ENCODE assay signal across 13 cellular contexts in genomic region chr1:7120863-7121621, GRCh38.
DNase-seq lines count a peak whose midpoint lies in the region; ATAC-seq, FAIRE-seq and TF ChIP-seq lines count a peak whose summit lies in the region.
"Had no signal": no experiment of that assay in that cellular context is flagged by ENCODE, and none has a peak within 500 bp of the region (broad histone marks: within the 10 kb centered on the region; RNA-seq: fewer than 3 reads in every experiment).

No MANE protein-coding gene starts in this region.

- TF ChIP-seq EP300 in H1 (IDR thresholded peaks at IDR 0.05; ENCODE audit: borderline replicate concordance in 1 of 2, low read depth in 2 of 2, low read length in 2 of 2), result no peak

- no peak overlapping the region for H3K4me3 ChIP-seq in H1 (ENCODE audit: extremely low read depth in 1 of 4, insufficient read depth in 2 of 4, low read depth in 3 of 4, low read length in 4 of 4)
- no peak overlapping the region for H3K4me3 ChIP-seq in thyroid gland (replicated peaks in 1 of 3)
- H3K4me3 ChIP-seq: ascending aorta, lower lobe of right lung, vagina had no signal

- intact Hi-C loops in Right ventricle myocardium inferior (cut with DNase I) (no loop called here), left cardiac atrium (cut with DNase I) (no loop called here), thyroid gland (cut with DNase I) (no loop called here)

- WGBS in H1 (ENCODE audit: extremely low coverage in 1 of 2, insufficient coverage in 1 of 2, insufficient read length in 1 of 2, insufficient replicate concordance in 2 of 2, low coverage in 1 of 2, low lambda C conversion rate in 2 of 2, missing lambda C conversion rate in 1 of 2), 2 experiments, result 90% methylated on average over 6 of the region's 6 CpGs; no CpG with 5 or more reads in 1 of the 2 experiments
- 77 to 83% methylated on average over 6 of the region's 6 CpGs for WGBS in thyroid gland, 2 donors

- peak; percentile 45 for FAIRE-seq in H1 (lab: Jason Lieb, UNC)

- no peak overlapping the region for H3K27ac Mint-ChIP-seq in natural killer cell treated with Interleukin-12 subunit alpha and Interleukin-12 subunit beta and Interleukin-15 and Interleukin-18, amount 100 ng/mL, for 72 hours
- H3K27ac Mint-ChIP-seq: activated T-cell treated with anti-CD3 and anti-CD28 coated beads, Interleukin-2, amount 50 U/mL, for 72 hours had no signal

- H3K27me3 ChIP-seq in H1 (replicated peaks in 1 of 4; ENCODE audit: control insufficient read depth in 3 of 4, extremely low read depth in 1 of 4, insufficient read depth in 3 of 4, low read length in 3 of 4) (no peaks in the 10 kb centered on the region), thyroid gland (no peaks in the 10 kb centered on the region)
- H3K27me3 ChIP-seq: ascending aorta, vagina had no signal

- ATAC-seq in Right ventricle myocardium inferior (peak; percentile 11), left cardiac atrium (no peak), HG02759 (IDR thresholded peaks at IDR 0.05; ENCODE audit: unreplicated experiment) (no peak), HG03565 (IDR thresholded peaks at IDR 0.05; ENCODE audit: unreplicated experiment) (no peak)
- ATAC-seq in natural killer cell treated with Interleukin-12 subunit alpha and Interleukin-12 subunit beta and Interleukin-15 and Interleukin-18, amount 100 ng/mL, for 72 hours, result no peak
- ATAC-seq: activated T-cell treated with anti-CD3 and anti-CD28 coated beads, Interleukin-2, amount 50 U/mL, for 72 hours; lower lobe of right lung had no signal

- CTCF ChIA-PET in H1 (lab: Charles Lee; ENCODE audit: partially characterized antibody), result interaction anchor here (0.5 to 3.6 kb wide), 26 partner anchors 10 to 548 kb away, joined by 3 to 26 read pairs (median 4); no protein-coding TSS in a partner anchor

- no peak overlapping the region for H4K91ac ChIP-seq in H1 (replicated peaks; ENCODE audit: insufficient read length, low read length)

- no peaks in the 10 kb centered on the region for H3K23me2 ChIP-seq in H1 (ENCODE audit: low read depth, low read length)

- no peak overlapping the region for H3K56ac ChIP-seq in H1 (replicated peaks; ENCODE audit: insufficient read length, low read depth, low read length)

- no peak overlapping the region for H3K23ac ChIP-seq in H1 (ENCODE audit: insufficient read length)

- H3K4me1 Mint-ChIP-seq in natural killer cell treated with Interleukin-12 subunit alpha and Interleukin-12 subunit beta and Interleukin-15 and Interleukin-18, amount 100 ng/mL, for 72 hours (ENCODE audit: low read depth in 2 of 2), result no peaks in the 10 kb centered on the region

- H3K4me1 ChIP-seq in H1 (replicated peaks in 1 of 4; ENCODE audit: control insufficient read depth in 3 of 4, insufficient read depth in 4 of 4, low read length in 3 of 4) (peaks cover 0 to 4% (median 3%) of the 10 kb centered on the region in 4 experiments; a peak in 5 of 7 replicates), thyroid gland (peaks cover 9% of the 10 kb centered on the region in 2 donors)
- H3K4me1 ChIP-seq: lower lobe of right lung, vagina had no signal

- no peak overlapping the region for H3K18ac ChIP-seq in H1 (ENCODE audit: extremely low read depth, low read length)

- no peaks in the 10 kb centered on the region for H3K36me3 ChIP-seq in H1 (ENCODE audit: control insufficient read depth in 2 of 4, insufficient read depth in 4 of 4, low read length in 3 of 4)
- no peaks in the 10 kb centered on the region for H3K36me3 ChIP-seq in thyroid gland
- H3K36me3 ChIP-seq: ascending aorta, lower lobe of right lung, vagina had no signal

- no peak overlapping the region for H4K8ac ChIP-seq in H1 (ENCODE audit: extremely low read depth, insufficient read depth, low read length)

- no peak overlapping the region for H3K4me3 Mint-ChIP-seq in natural killer cell treated with Interleukin-12 subunit alpha and Interleukin-12 subunit beta and Interleukin-15 and Interleukin-18, amount 100 ng/mL, for 72 hours
- H3K4me3 Mint-ChIP-seq: activated T-cell treated with anti-CD3 and anti-CD28 coated beads, Interleukin-2, amount 50 U/mL, for 72 hours had no signal

- H2BK120ac ChIP-seq in H1 (replicated peaks; ENCODE audit: low read depth, low read length), result no peak overlapping the region

- no peak overlapping the region for H3K4me2 ChIP-seq in H1 (ENCODE audit: insufficient read depth in 1 of 2, low read depth in 2 of 2, low read length in 2 of 2)

- DNase-seq in Right ventricle myocardium inferior (ENCODE audit: missing footprints) (no peak), left cardiac atrium (no peak), MV-4-11 (lab: John Stamatoyannopoulos, UW) (peak; percentile 72), H1 (ENCODE audit: low read depth in 1 of 2, low spot score in 2 of 2) (no peak), thyroid gland (peak; percentile 19 to 24)
- no peak for DNase-seq in natural killer cell treated with Interleukin-12 subunit alpha and Interleukin-12 subunit beta and Interleukin-15 and Interleukin-18, amount 100 ng/mL, for 72 hours (ENCODE audit: low spot score)
- DNase-seq: activated T-cell treated with anti-CD3 and anti-CD28 coated beads, Interleukin-2, amount 50 U/mL, for 72 hours; lower lobe of right lung; NCI-H510A treated with DMSO at 0.1 percent for 48 hours had no signal

- H3K9ac ChIP-seq in H1 (replicated peaks in 1 of 4; ENCODE audit: extremely low read depth in 1 of 4, low read depth in 3 of 4, low read length in 3 of 4), result no peak overlapping the region

- H2BK15ac ChIP-seq in H1 (ENCODE audit: low read length), result no peak overlapping the region

- POLR2A ChIA-PET in H1 (lab: Charles Lee; ENCODE audit: partially characterized antibody), result no interaction called here

- H3K27ac ChIP-seq in H1 (ENCODE audit: low read depth, low read length) (no peak overlapping the region), thyroid gland (no peak overlapping the region)
- H3K27ac ChIP-seq: ascending aorta, lower lobe of right lung, vagina had no signal

- TF ChIP-seq RAD21 in H1 (IDR thresholded peaks at IDR 0.05 in 1 of 2, conservative IDR thresholded peaks at IDR 0.05 in 1 of 2; ENCODE audit: low read depth in 2 of 2, low read length in 2 of 2), result peak; percentile 34 to 57

- no peak overlapping the region for H3K4ac ChIP-seq in H1 (replicated peaks; ENCODE audit: insufficient read length, low read depth, low read length)

- H3K27me3 Mint-ChIP-seq in natural killer cell treated with Interleukin-12 subunit alpha and Interleukin-12 subunit beta and Interleukin-15 and Interleukin-18, amount 100 ng/mL, for 72 hours, result peaks cover 0 to 2% of the 10 kb centered on the region in 2 donors

- H3K14ac ChIP-seq in H1 (ENCODE audit: insufficient read length), result no peak overlapping the region

- H4K20me1 ChIP-seq in H1 (replicated peaks in 1 of 2; ENCODE audit: control insufficient read depth in 1 of 2, insufficient read depth in 2 of 2, low read length in 2 of 2), result no peaks in the 10 kb centered on the region

- no peak overlapping the region for H2AFZ ChIP-seq in H1 (ENCODE audit: low read length)

- TF ChIP-seq CTCF in H1 (IDR thresholded peaks at IDR 0.05; ENCODE audit: control extremely low read depth in 1 of 3, insufficient read depth in 1 of 3, low read depth in 1 of 3, low read length in 3 of 3) (peak in 2 of 3 experiments; percentile 58 to 63; a peak in 3 of 4 replicates), thyroid gland (IDR thresholded peaks at IDR 0.05) (no peak)

- no peak overlapping the region for H2BK5ac ChIP-seq in H1 (ENCODE audit: low read depth, low read length)

- H2BK12ac ChIP-seq in H1 (ENCODE audit: low read depth, low read length), result no peak overlapping the region

- no peak overlapping the region for H2BK20ac ChIP-seq in H1 (ENCODE audit: low read length)

- H4K5ac ChIP-seq in H1 (ENCODE audit: insufficient read length, low read depth, low read length), result no peak overlapping the region

- H3K36me3 Mint-ChIP-seq in natural killer cell treated with Interleukin-12 subunit alpha and Interleukin-12 subunit beta and Interleukin-15 and Interleukin-18, amount 100 ng/mL, for 72 hours, result peaks cover 3% of the 10 kb centered on the region

- peaks cover under 1% of the 10 kb centered on the region for H3K9me3 Mint-ChIP-seq in natural killer cell treated with Interleukin-12 subunit alpha and Interleukin-12 subunit beta and Interleukin-15 and Interleukin-18, amount 100 ng/mL, for 72 hours

- H2AK5ac ChIP-seq in H1 (ENCODE audit: low read depth, low read length), result no peak overlapping the region

- TF ChIP-seq POLR2A in H1 (IDR thresholded peaks at IDR 0.05; ENCODE audit: control extremely low read depth in 1 of 2, low read depth in 2 of 2, low read length in 2 of 2) (no peak), thyroid gland (IDR thresholded peaks at IDR 0.05) (no peak)

- H3K79me2 ChIP-seq in H1 (ENCODE audit: control insufficient read depth in 1 of 2, insufficient read depth in 2 of 2, low read length in 2 of 2), result no peaks in the 10 kb centered on the region

- no peaks in the 10 kb centered on the region for H3K79me1 ChIP-seq in H1 (ENCODE audit: low read depth, low read length)

- peaks cover 0 to 3% of the 10 kb centered on the region in 2 experiments; a peak in 1 of 4 replicates for H3K9me3 ChIP-seq in H1 (ENCODE audit: insufficient read depth in 2 of 2, low read depth in 1 of 2, low read length in 1 of 2)
- no peaks in the 10 kb centered on the region for H3K9me3 ChIP-seq in thyroid gland
- H3K9me3 ChIP-seq: ascending aorta, lower lobe of right lung, vagina had no signal

TF ChIP-seq in H1, 55 proteins besides CTCF, POLR2A, EP300 and RAD21 (continues in another document):
- TF ChIP-seq CHD2 (IDR thresholded peaks at IDR 0.05; ENCODE audit: low read length) (no peak), ASH2L (IDR thresholded peaks at IDR 0.05; ENCODE audit: low read length) (no peak), SP2 (IDR thresholded peaks at IDR 0.05; ENCODE audit: low read length) (no peak), TBP (IDR thresholded peaks at IDR 0.05; ENCODE audit: low read depth, low read length) (no peak), BCL11A (IDR thresholded peaks at IDR 0.05; ENCODE audit: low read depth in 2 of 2, low read length in 2 of 2) (no peak), TEAD4 (IDR thresholded peaks at IDR 0.05; ENCODE audit: low read depth, low read length) (no peak), SIRT6 (IDR thresholded peaks at IDR 0.05; ENCODE audit: low read length) (no peak), ATF3 (IDR thresholded peaks at IDR 0.05; ENCODE audit: insufficient read depth, low read depth, low read length) (no peak), MAX (IDR thresholded peaks at IDR 0.05) (no peak), HDAC2 (IDR thresholded peaks at IDR 0.05; ENCODE audit: borderline replicate concordance in 1 of 2, low read depth in 2 of 2, low read length in 2 of 2) (no peak), CEBPB (IDR thresholded peaks at IDR 0.05; ENCODE audit: low read depth, low read length) (no peak), CBX5 (IDR thresholded peaks at IDR 0.05; ENCODE audit: low read depth, low read length) (no peak)

Comparison
In these comparisons a context has a peak if more than half of its experiments do, and no peak if none do; other contexts are left out.
1. DNase-seq: peak in MV-4-11 (single experiment) and thyroid gland (2 of 2); none in Right ventricle myocardium inferior (single experiment), left cardiac atrium (single experiment), H1 (0 of 2) and natural killer cell treated with Interleukin-12 subunit alpha and Interleukin-12 subunit beta and Interleukin-15 and Interleukin-18, amount 100 ng/mL, for 72 hours (single experiment).
2. CTCF ChIP-seq: peak in H1 (2 of 3); none in thyroid gland (0 of 6).